Comparison of ENCODE assay signal across 8 cellular contexts in the genomic region with DNA sequence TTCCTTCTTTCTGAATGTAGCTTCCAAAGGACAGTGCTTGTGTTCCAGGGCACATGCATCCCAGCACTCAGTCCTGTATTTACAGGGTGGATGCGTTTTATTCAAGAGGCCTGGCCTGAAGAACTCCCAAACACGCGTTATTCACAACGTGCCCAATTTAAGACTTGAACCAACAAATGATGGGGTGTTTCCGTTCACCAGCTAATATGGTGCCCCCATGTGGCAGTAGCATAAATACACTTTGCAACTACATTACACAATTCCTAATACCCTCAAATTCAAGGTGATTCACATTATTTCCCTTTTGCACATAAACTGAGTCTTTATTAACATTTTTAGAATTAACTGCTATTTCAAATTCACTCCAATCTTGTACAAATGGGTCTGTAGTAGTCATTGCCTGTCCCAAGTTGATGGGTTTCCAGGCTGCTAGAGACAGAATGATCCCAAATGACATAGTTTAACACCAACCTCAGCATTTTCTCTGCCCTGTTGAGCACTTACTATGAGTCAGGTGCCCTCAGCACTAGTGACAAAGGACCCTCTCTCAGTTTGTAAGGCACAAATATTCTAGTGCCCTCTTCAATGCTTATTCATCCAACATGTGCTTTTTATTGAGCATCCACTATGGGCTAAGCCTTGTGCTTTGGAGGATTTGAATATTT. TPM values are rescaled to one million over a fixed set of nuclear protein-coding genes. Genes with fewer than 3 reads are reported as not detected.
A peak's percentile ranks its signal among the peaks of the same experiment; 100 is the strongest.
DNase-seq lines count a peak whose midpoint lies in the region; ATAC-seq and TF ChIP-seq lines count a peak whose summit lies in the region.

No MANE protein-coding gene starts in this region.

- no peaks in the 10 kb centered on the region for H3K9me3 Mint-ChIP-seq in activated naive CD4-positive, alpha-beta T cell treated with anti-CD3 and anti-CD28 coated beads for 36 hours

- 57% methylated on average over 5 of the region's 5 CpGs for WGBS in esophagus muscularis mucosa
- WGBS in smooth muscle cell (ENCODE audit: low lambda C conversion rate), result 52% methylated on average over 5 of the region's 5 CpGs

- no peak overlapping the region for H2AFZ ChIP-seq in smooth muscle cell (ENCODE audit: low read depth)

- peaks cover 13% of the 10 kb centered on the region for H3K27me3 Mint-ChIP-seq in activated naive CD4-positive, alpha-beta T cell treated with anti-CD3 and anti-CD28 coated beads for 36 hours (ENCODE audit: low read depth)

- TF ChIP-seq POLR2A in esophagus muscularis mucosa (IDR thresholded peaks at IDR 0.05; ENCODE audit: low read depth), result no peak

- no peaks in the 10 kb centered on the region for H4K20me1 ChIP-seq in smooth muscle cell (ENCODE audit: low read depth)

- no peak overlapping the region for H3K4me3 ChIP-seq in esophagus muscularis mucosa
- no peak overlapping the region for H3K4me3 ChIP-seq in smooth muscle cell

- no peak overlapping the region for H3K4me2 ChIP-seq in smooth muscle cell

- H3K27ac Mint-ChIP-seq in activated naive CD4-positive, alpha-beta T cell treated with anti-CD3 and anti-CD28 coated beads for 36 hours, result no peak overlapping the region

- no peaks in the 10 kb centered on the region for H3F3A ChIP-seq in smooth muscle cell (ENCODE audit: low read depth)

- DNase-seq in activated naive CD4-positive, alpha-beta T cell treated with anti-CD3 and anti-CD28 coated beads for 36 hours, result peak; percentile 32
- no peak for DNase-seq in activated naive CD4-positive, alpha-beta T cell treated with Interleukin-2 at 50 U/mL for 16 hours
- peak; percentile 10 for DNase-seq in NCI-H748 treated with DMSO at 0.1 percent for 48 hours (lab: John Stamatoyannopoulos, UW)
- DNase-seq in esophagus muscularis mucosa (ENCODE audit: extremely low spot score), result no peak
- DNase-seq in smooth muscle cell (lab: John Stamatoyannopoulos, UW; ENCODE audit: unreplicated experiment), result no peak
- DNase-seq in NCI-H1092 (lab: John Stamatoyannopoulos, UW), result no peak
- DNase-seq in NOMO-1 treated with DMSO at 0.1 percent for 48 hours (lab: John Stamatoyannopoulos, UW; ENCODE audit: unreplicated experiment), result no peak

- H3K4me1 ChIP-seq in esophagus muscularis mucosa (no peaks in the 10 kb centered on the region), smooth muscle cell (ENCODE audit: low read depth) (no peaks in the 10 kb centered on the region)

- peaks cover 0 to 9% (median 0%) of the 10 kb centered on the region in 4 donors for H3K27me3 ChIP-seq in esophagus muscularis mucosa
- no peaks in the 10 kb centered on the region for H3K27me3 ChIP-seq in smooth muscle cell (ENCODE audit: low read depth)

- CTCF ChIA-PET in activated naive CD4-positive, alpha-beta T cell treated with anti-CD3 and anti-CD28 coated beads for 36 hours (lab: Charles Lee), result interaction anchor here (0.6 to 1.2 kb wide), 8 partner anchors 9 to 201 kb away, joined by 3 to 8 read pairs (median 3); no protein-coding TSS in a partner anchor

- no peaks in the 10 kb centered on the region for H3K36me3 ChIP-seq in esophagus muscularis mucosa
- H3K36me3 ChIP-seq in smooth muscle cell (ENCODE audit: low read depth), result no peaks in the 10 kb centered on the region

- intact Hi-C loops in activated naive CD4-positive, alpha-beta T cell treated with anti-CD3 and anti-CD28 coated beads for 36 hours (cut with micrococcal nuclease), result loop anchor here (1.0 kb wide), 2 partner anchors 122 to 172 kb away; no protein-coding TSS in a partner anchor
- intact Hi-C loops in esophagus muscularis mucosa (cut with DNase I), result no loop called here

- no peaks in the 10 kb centered on the region for H3K4me1 Mint-ChIP-seq in activated naive CD4-positive, alpha-beta T cell treated with anti-CD3 and anti-CD28 coated beads for 36 hours (ENCODE audit: low read depth)

- no peak for ATAC-seq in HG03354 (IDR thresholded peaks at IDR 0.05; ENCODE audit: poor library complexity, severe bottlenecking, unreplicated experiment)

- H3K9ac ChIP-seq in smooth muscle cell (ENCODE audit: low read depth), result peak overlapping the region; percentile 32

- H3K9me3 ChIP-seq in esophagus muscularis mucosa, result no peaks in the 10 kb centered on the region
- H3K9me3 ChIP-seq in smooth muscle cell (replicated peaks; ENCODE audit: low read depth), result no peaks in the 10 kb centered on the region

- no peaks in the 10 kb centered on the region for H3K36me3 Mint-ChIP-seq in activated naive CD4-positive, alpha-beta T cell treated with anti-CD3 and anti-CD28 coated beads for 36 hours (ENCODE audit: low read depth)

- no peaks in the 10 kb centered on the region for H3K79me2 ChIP-seq in smooth muscle cell (ENCODE audit: low read depth)

- TF ChIP-seq EP300 in esophagus muscularis mucosa (IDR thresholded peaks at IDR 0.05), result no peak

- H3K27ac ChIP-seq in esophagus muscularis mucosa (replicated peaks in 1 of 4), result no peak overlapping the region
- H3K27ac ChIP-seq in smooth muscle cell (ENCODE audit: low read depth), result peak overlapping the region; percentile 77

- no peak overlapping the region for H3K4me3 Mint-ChIP-seq in activated naive CD4-positive, alpha-beta T cell treated with anti-CD3 and anti-CD28 coated beads for 36 hours

- peak in 2 of 3 experiments; percentile 9 to 29 for TF ChIP-seq CTCF in esophagus muscularis mucosa (IDR thresholded peaks at IDR 0.05)
- TF ChIP-seq CTCF in smooth muscle cell (IDR thresholded peaks at IDR 0.05; ENCODE audit: borderline replicate concordance, insufficient read depth, poor library complexity, severe bottlenecking), result peak; percentile 39

RNA-seq across cellular contexts. Expression of gene HSD17B2, which starts 26.9 kb away (rescaled TPM):
- not detected for total RNA-seq in activated naive CD4-positive, alpha-beta T cell treated with anti-CD3 and anti-CD28 coated beads for 36 hours
- total RNA-seq in esophagus muscularis mucosa, result not detected
- total RNA-seq in smooth muscle cell, result 20.5 and 21.8 TPM in 2 replicates
- polyA plus RNA-seq in smooth muscle cell, result 21.9 and 33.9 TPM in 2 replicates

RNA-seq across cellular contexts. Expression of gene SDR42E1, which starts 50.7 kb away (rescaled TPM):
- 1 to 10 TPM; 4.2 to 6.5 TPM for total RNA-seq in activated naive CD4-positive, alpha-beta T cell treated with anti-CD3 and anti-CD28 coated beads for 36 hours
- total RNA-seq in esophagus muscularis mucosa (1 to 10 TPM in 2 of 4 donors, under 1 TPM in 2; 0.66 to 1.3 (median 1.00) TPM), smooth muscle cell (not detected in 2 replicates)
- not detected in 2 replicates for polyA plus RNA-seq in smooth muscle cell

Comparison
In these comparisons a context has a peak if more than half of its experiments do, and no peak if none do; other contexts are left out.
1. DNase-seq: peak in activated naive CD4-positive, alpha-beta T cell treated with anti-CD3 and anti-CD28 coated beads for 36 hours (single experiment) and NCI-H748 treated with DMSO at 0.1 percent for 48 hours (single experiment); none in activated naive CD4-positive, alpha-beta T cell treated with Interleukin-2 at 50 U/mL for 16 hours (single experiment), esophagus muscularis mucosa (single experiment), smooth muscle cell (single experiment), NCI-H1092 (single experiment) and NOMO-1 treated with DMSO at 0.1 percent for 48 hours (single experiment).
2. RNA of gene HSD17B2, which starts 26.9 kb away (total RNA-seq): 20.5 to 21.8 TPM in smooth muscle cell; not detected in activated naive CD4-positive, alpha-beta T cell treated with anti-CD3 and anti-CD28 coated beads for 36 hours and not detected in esophagus muscularis mucosa; every median in the first group is over 10 times any median in the second.